Comparison of ENCODE assay signal across 1 cellular context in the genomic region with DNA sequence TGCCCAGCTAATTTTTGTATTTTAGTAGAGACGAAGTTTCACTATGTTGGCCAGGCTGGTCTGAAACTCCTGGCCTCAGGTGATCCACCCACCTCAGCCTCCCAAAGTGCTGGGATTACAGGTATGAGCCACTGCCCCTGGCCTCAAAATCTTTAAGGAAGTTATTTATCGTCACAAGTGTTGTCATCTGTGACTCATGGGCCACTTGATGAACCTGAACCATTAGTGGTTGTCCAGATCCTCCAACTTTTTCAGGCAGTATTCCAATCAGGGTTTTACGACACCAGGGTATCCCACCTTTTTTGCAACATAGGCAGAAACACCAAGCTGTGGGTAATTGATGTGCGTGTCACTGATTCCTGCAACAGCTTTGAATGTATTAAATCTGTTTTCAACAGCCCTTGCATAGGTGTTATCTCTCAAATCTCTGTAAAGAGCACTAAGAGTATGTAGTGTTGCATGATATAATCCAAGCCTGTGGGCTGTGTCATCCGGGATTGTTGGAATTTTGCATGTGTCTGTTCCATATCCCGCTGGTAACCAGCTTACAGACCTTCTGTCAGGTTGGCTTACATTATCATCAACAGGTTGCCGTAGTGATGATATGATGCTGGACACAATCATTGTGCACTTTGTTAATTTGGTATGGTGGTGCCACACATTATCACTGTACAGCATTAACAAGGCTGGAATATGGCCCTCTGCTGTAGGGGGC.
TF ChIP-seq lines count a peak whose summit lies in the region.

No MANE protein-coding gene starts in this region.

TF ChIP-seq in K562, 482 proteins besides CTCF, POLR2A, EP300 and RAD21 (continued from another document):
- TF ChIP-seq, protein P1, sequence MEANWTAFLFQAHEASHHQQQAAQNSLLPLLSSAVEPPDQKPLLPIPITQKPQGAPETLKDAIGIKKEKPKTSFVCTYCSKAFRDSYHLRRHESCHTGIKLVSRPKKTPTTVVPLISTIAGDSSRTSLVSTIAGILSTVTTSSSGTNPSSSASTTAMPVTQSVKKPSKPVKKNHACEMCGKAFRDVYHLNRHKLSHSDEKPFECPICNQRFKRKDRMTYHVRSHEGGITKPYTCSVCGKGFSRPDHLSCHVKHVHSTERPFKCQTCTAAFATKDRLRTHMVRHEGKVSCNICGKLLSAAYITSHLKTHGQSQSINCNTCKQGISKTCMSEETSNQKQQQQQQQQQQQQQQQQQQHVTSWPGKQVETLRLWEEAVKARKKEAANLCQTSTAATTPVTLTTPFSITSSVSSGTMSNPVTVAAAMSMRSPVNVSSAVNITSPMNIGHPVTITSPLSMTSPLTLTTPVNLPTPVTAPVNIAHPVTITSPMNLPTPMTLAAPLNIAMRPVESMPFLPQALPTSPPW (CRISPR knock-in tag; IDR thresholded peaks at IDR 0.05) = no peak
